ENCODE assay signal across 8 cellular contexts in genomic region chr14:54881761-54882401, GRCh38. TPM values are rescaled to one million over a fixed set of nuclear protein-coding genes. Genes with fewer than 3 reads are reported as not detected.
DNase-seq lines count a peak whose midpoint lies in the region; ATAC-seq and TF ChIP-seq lines count a peak whose summit lies in the region.

No MANE protein-coding gene starts in this region.

- H3K4me1 ChIP-seq in thyroid gland = peaks cover 3 to 4% of the 10 kb centered on the region in 2 donors

- H3K27ac ChIP-seq in AG04450 (ENCODE audit: low read depth, low read length) (peak overlapping the region; percentile 57), thyroid gland (peak overlapping the region; percentile 8 to 59 (median 36))

- H3K27me3 ChIP-seq in AG04450 (ENCODE audit: control insufficient read depth, insufficient read depth, low read length) (peaks cover 3% of the 10 kb centered on the region), thyroid gland (no peaks in the 10 kb centered on the region)

- TF ChIP-seq POLR2A in thyroid gland (IDR thresholded peaks at IDR 0.05) = no peak

- H3K9me3 ChIP-seq in AG04450 (ENCODE audit: control insufficient read depth, insufficient read depth, low read length) (no peaks in the 10 kb centered on the region), thyroid gland (no peaks in the 10 kb centered on the region)

- TF ChIP-seq CTCF in AG04450 (IDR thresholded peaks at IDR 0.05; ENCODE audit: low read depth, low read length) (no peak), thyroid gland (IDR thresholded peaks at IDR 0.05) (no peak)

- CTCF ChIA-PET in AG04450 (lab: Charles Lee) = interaction anchor here (1.0 to 1.5 kb wide), 4 partner anchors 10 to 318 kb away, joined by 3 to 7 read pairs (median 4); partner anchors contain the start of gene GCH1

- DNase-seq in AG04450 (ENCODE audit: low read depth, low spot score) (no peak), iris pigment epithelial cell (ENCODE audit: low read depth) (peak; percentile 58), thyroid gland (no peak), middle frontal gyrus (ENCODE audit: extremely low spot score, low spot score) (no peak), Ammon's horn (ENCODE audit: low spot score) (no peak)
- peak; percentile 23 for DNase-seq in activated naive CD4-positive, alpha-beta T cell treated with anti-CD3 and anti-CD28 coated beads, Interleukin-2, amount 50 U/mL, for 16 hours

- intact Hi-C loops in thyroid gland (cut with DNase I) = no loop called here

- no peaks in the 10 kb centered on the region for H3K36me3 ChIP-seq in thyroid gland

- 36 to 66% methylated on average over 5 of the region's 5 CpGs for WGBS in thyroid gland, 2 donors

- H3K4me3 ChIP-seq in AG04450 (ENCODE audit: low read depth, low read length) = peak overlapping the region; percentile 61
- H3K4me3 ChIP-seq in thyroid gland (replicated peaks in 1 of 3) = peak overlapping the region in 1 of 3 donors; percentile 17

- POLR2A ChIA-PET in AG04450 (lab: Yijun Ruan, JAX) = no interaction called here

- ATAC-seq in GM18867 (IDR thresholded peaks at IDR 0.05; ENCODE audit: unreplicated experiment) (peak; percentile 61), HG03196 (IDR thresholded peaks at IDR 0.05; ENCODE audit: unreplicated experiment) (peak; percentile 45)

RNA-seq across cellular contexts. Expression of gene GCH1, which starts 20.7 kb away (rescaled TPM):
- 0.67 and 0.88 TPM in 2 replicates for polyA plus RNA-seq in AG04450 (2011; rRNA removed)
- 0.87 and 1.4 TPM in 2 replicates for polyA minus RNA-seq in AG04450 (2011; rRNA and poly(A)+ RNA removed)
- total RNA-seq in thyroid gland = 1 to 10 TPM; 5.2 to 7.8 (median 7.4) TPM

Comparison
In these comparisons a context has a peak if more than half of its experiments do, and no peak if none do; other contexts are left out.
1. DNase-seq: peak in activated naive CD4-positive, alpha-beta T cell treated with anti-CD3 and anti-CD28 coated beads, Interleukin-2, amount 50 U/mL, for 16 hours (single experiment) and iris pigment epithelial cell (single experiment); none in AG04450 (single experiment), thyroid gland (0 of 2), middle frontal gyrus (single experiment) and Ammon's horn (single experiment).